8 cellular contexts compared by ENCODE assay signal in genomic region chr1:151539321-151540020, GRCh38. TPM values are rescaled to one million over a fixed set of nuclear protein-coding genes. Genes with fewer than 3 reads are reported as not detected.
A peak's percentile ranks its signal among the peaks of the same experiment; 100 is the strongest.
DNase-seq lines count a peak whose midpoint lies in the region; ATAC-seq and TF ChIP-seq lines count a peak whose summit lies in the region.

No MANE protein-coding gene starts in this region.

- H3K27ac ChIP-seq in HL-60 (replicated peaks): peak overlapping the region; percentile 73

- peak overlapping the region; percentile 77 for H3K4me3 ChIP-seq in HL-60 (replicated peaks; ENCODE audit: insufficient read depth, low read length)

- H3K27ac Mint-ChIP-seq in activated naive CD8-positive, alpha-beta T cell treated with anti-CD3 and anti-CD28 coated beads, Interleukin-2, amount 10 ng/mL, durations not matched to agents 7 days and 5 days: no peak overlapping the region

- POLR2A ChIA-PET in activated naive CD8-positive, alpha-beta T cell treated with anti-CD3 and anti-CD28 coated beads, Interleukin-2, amount 10 ng/mL, durations not matched to agents 7 days and 5 days (lab: Charles Lee): no interaction called here

- no peaks in the 10 kb centered on the region for H3K9me3 Mint-ChIP-seq in activated naive CD8-positive, alpha-beta T cell treated with anti-CD3 and anti-CD28 coated beads, Interleukin-2, amount 10 ng/mL, durations not matched to agents 7 days and 5 days

- peaks cover 26% of the 10 kb centered on the region for H3K27me3 Mint-ChIP-seq in activated naive CD8-positive, alpha-beta T cell treated with anti-CD3 and anti-CD28 coated beads, Interleukin-2, amount 10 ng/mL, durations not matched to agents 7 days and 5 days

- H3K27me3 ChIP-seq in HL-60 (ENCODE audit: insufficient read depth, poor library complexity, severe bottlenecking): no peaks in the 10 kb centered on the region

- no peak for TF ChIP-seq CTCF in HL-60 (IDR thresholded peaks at IDR 0.05; ENCODE audit: insufficient read depth, low read length)

- H3K4me3 Mint-ChIP-seq in activated naive CD8-positive, alpha-beta T cell treated with anti-CD3 and anti-CD28 coated beads, Interleukin-2, amount 10 ng/mL, durations not matched to agents 7 days and 5 days: peak overlapping the region; percentile 90

- intact Hi-C loops in Right ventricle myocardium inferior (cut with DNase I): loop anchor here (5.0 kb wide), 1 partner anchor 298 kb away; the partner anchor contains the start of gene C2CD4D

- peaks cover 10% of the 10 kb centered on the region for H3K4me1 Mint-ChIP-seq in activated naive CD8-positive, alpha-beta T cell treated with anti-CD3 and anti-CD28 coated beads, Interleukin-2, amount 10 ng/mL, durations not matched to agents 7 days and 5 days

- DNase-seq in DMS 273 (lab: John Stamatoyannopoulos, UW; ENCODE audit: unreplicated experiment) (peak; percentile 95), HL-60 (ENCODE audit: low read depth in 1 of 2, low spot score in 1 of 2) (peak; percentile 67 to 95), NCI-H526 treated with DMSO at 0.1 percent for 48 hours (lab: John Stamatoyannopoulos, UW) (peak; percentile 97), Right ventricle myocardium inferior (ENCODE audit: missing footprints) (peak; percentile 74), non-pigmented ciliary epithelial cell (ENCODE audit: low read depth) (peak; percentile 83), retina (no peak)
- DNase-seq in activated naive CD8-positive, alpha-beta T cell treated with anti-CD3 and anti-CD28 coated beads, Interleukin-2, amount 10 ng/mL, durations not matched to agents 7 days and 5 days: peak; percentile 37

- H3K36me3 Mint-ChIP-seq in activated naive CD8-positive, alpha-beta T cell treated with anti-CD3 and anti-CD28 coated beads, Interleukin-2, amount 10 ng/mL, durations not matched to agents 7 days and 5 days: no peaks in the 10 kb centered on the region

- ATAC-seq in GM19467 (IDR thresholded peaks at IDR 0.05; ENCODE audit: unreplicated experiment) (peak; percentile 41), Right ventricle myocardium inferior (peak; percentile 68)
- ATAC-seq in activated naive CD8-positive, alpha-beta T cell treated with anti-CD3 and anti-CD28 coated beads, Interleukin-2, amount 10 ng/mL, durations not matched to agents 7 days and 5 days (ENCODE audit: low read depth): peak; percentile 23

RNA-seq across cellular contexts. Expression of gene TUFT1, which starts 0.6 kb away (rescaled TPM):
- 1 to 10 TPM; 1.5 TPM for total RNA-seq in activated naive CD8-positive, alpha-beta T cell treated with anti-CD3 and anti-CD28 coated beads, Interleukin-2, amount 10 ng/mL, durations not matched to agents 7 days and 5 days
- 3.5 TPM for total RNA-seq in Right ventricle myocardium inferior

RNA-seq across cellular contexts. Expression of gene CGN, which starts 28.3 kb away (rescaled TPM):
- under 1 TPM; 0.33 to 0.40 TPM for total RNA-seq in activated naive CD8-positive, alpha-beta T cell treated with anti-CD3 and anti-CD28 coated beads, Interleukin-2, amount 10 ng/mL, durations not matched to agents 7 days and 5 days
- total RNA-seq in Right ventricle myocardium inferior: 0.22 TPM
